20 cellular contexts compared by ENCODE assay signal in genomic region chr3:197856199-197856816, GRCh38.
"Had no signal": no experiment of that assay in that cellular context is flagged by ENCODE, and none has a peak within 500 bp of the region (broad histone marks: within the 10 kb centered on the region; RNA-seq: fewer than 3 reads in every experiment).

No MANE protein-coding gene starts in this region.

- H3K36me3 ChIP-seq: colonic mucosa had no signal

- H3K9me3 ChIP-seq: colonic mucosa, psoas muscle, tibial artery had no signal

- FAIRE-seq: frontal cortex, kidney, TTC549 had no signal

- H3K4me1 ChIP-seq: colonic mucosa, psoas muscle, tibial artery had no signal

- H3K27ac Mint-ChIP-seq: activated B cell treated with CpG ODN at 0.5 μM for 24 hours; activated CD4-positive, alpha-beta memory T cell treated with anti-CD3 and anti-CD28 coated beads, Interleukin-2, amount 10 ng/mL, durations not matched to agents 7 days and 5 days; activated CD8-positive, alpha-beta memory T cell treated with anti-CD3 and anti-CD28 coated beads, Interleukin-2, amount 10 ng/mL, durations not matched to agents 7 days and 5 days; activated T-helper 17 cell treated with anti-CD3 and anti-CD28 coated beads, Interleukin-2, amount 50 U/mL, for 72 hours had no signal

- H3K4me3 Mint-ChIP-seq: activated B cell treated with CpG ODN at 0.5 μM for 24 hours; activated CD4-positive, alpha-beta memory T cell treated with anti-CD3 and anti-CD28 coated beads, Interleukin-2, amount 10 ng/mL, durations not matched to agents 7 days and 5 days; activated CD8-positive, alpha-beta memory T cell treated with anti-CD3 and anti-CD28 coated beads, Interleukin-2, amount 10 ng/mL, durations not matched to agents 7 days and 5 days; activated T-helper 17 cell treated with anti-CD3 and anti-CD28 coated beads, Interleukin-2, amount 50 U/mL, for 72 hours; brain had no signal

- DNase-seq: activated B cell treated with CpG ODN at 0.5 μM for 24 hours; activated CD4-positive, alpha-beta memory T cell treated with anti-CD3 and anti-CD28 coated beads, Interleukin-2, amount 10 ng/mL, durations not matched to agents 7 days and 5 days; activated CD4-positive, alpha-beta T cell treated with anti-CD3 and anti-CD28 coated beads for 48 hours; activated CD8-positive, alpha-beta memory T cell treated with anti-CD3 and anti-CD28 coated beads, Interleukin-2, amount 10 ng/mL, durations not matched to agents 7 days and 5 days; activated naive CD4-positive, alpha-beta T cell treated with Interleukin-2 at 50 U/mL for 16 hours; central memory CD4-positive, alpha-beta T cell; colonic mucosa; hypothalamus; kidney; psoas muscle; right cardiac atrium; stimulated activated CD4-positive, alpha-beta T cell treated with anti-CD3 and anti-CD28 coated beads, Interleukin-2, amount 100 ng/mL, for 24 hours; stimulated activated naive CD8-positive, alpha-beta T cell treated with anti-CD3 and anti-CD28 coated beads, Interleukin-15, Interleukin-2, amounts not matched to agents 100 U/mL and 50 U/mL, for 24 hours; substantia nigra; tibial artery had no signal

- H3K27me3 ChIP-seq: colonic mucosa, tibial artery had no signal

- H3K27ac ChIP-seq: colonic mucosa, psoas muscle, tibial artery had no signal

- H3K27me3 Mint-ChIP-seq: activated B cell treated with CpG ODN at 0.5 μM for 24 hours; activated CD4-positive, alpha-beta memory T cell treated with anti-CD3 and anti-CD28 coated beads, Interleukin-2, amount 10 ng/mL, durations not matched to agents 7 days and 5 days; activated CD8-positive, alpha-beta memory T cell treated with anti-CD3 and anti-CD28 coated beads, Interleukin-2, amount 10 ng/mL, durations not matched to agents 7 days and 5 days; activated T-helper 17 cell treated with anti-CD3 and anti-CD28 coated beads, Interleukin-2, amount 50 U/mL, for 72 hours; brain had no signal

- ATAC-seq: activated CD8-positive, alpha-beta memory T cell treated with anti-CD3 and anti-CD28 coated beads, Interleukin-2, amount 10 ng/mL, durations not matched to agents 7 days and 5 days; activated T-helper 17 cell treated with anti-CD3 and anti-CD28 coated beads, Interleukin-2, amount 50 U/mL, for 72 hours; left lobe of liver; psoas muscle; right cardiac atrium; stimulated activated naive CD8-positive, alpha-beta T cell treated with anti-CD3 and anti-CD28 coated beads, Interleukin-15, Interleukin-2, amounts not matched to agents 100 U/mL and 50 U/mL, for 24 hours had no signal

- H3K4me3 ChIP-seq: colonic mucosa, psoas muscle, tibial artery had no signal

- H3K9me3 Mint-ChIP-seq: activated B cell treated with CpG ODN at 0.5 μM for 24 hours; activated CD4-positive, alpha-beta memory T cell treated with anti-CD3 and anti-CD28 coated beads, Interleukin-2, amount 10 ng/mL, durations not matched to agents 7 days and 5 days; activated T-helper 17 cell treated with anti-CD3 and anti-CD28 coated beads, Interleukin-2, amount 50 U/mL, for 72 hours; brain had no signal
